Comparison of ENCODE assay signal across 1 cellular context in the genomic region with DNA sequence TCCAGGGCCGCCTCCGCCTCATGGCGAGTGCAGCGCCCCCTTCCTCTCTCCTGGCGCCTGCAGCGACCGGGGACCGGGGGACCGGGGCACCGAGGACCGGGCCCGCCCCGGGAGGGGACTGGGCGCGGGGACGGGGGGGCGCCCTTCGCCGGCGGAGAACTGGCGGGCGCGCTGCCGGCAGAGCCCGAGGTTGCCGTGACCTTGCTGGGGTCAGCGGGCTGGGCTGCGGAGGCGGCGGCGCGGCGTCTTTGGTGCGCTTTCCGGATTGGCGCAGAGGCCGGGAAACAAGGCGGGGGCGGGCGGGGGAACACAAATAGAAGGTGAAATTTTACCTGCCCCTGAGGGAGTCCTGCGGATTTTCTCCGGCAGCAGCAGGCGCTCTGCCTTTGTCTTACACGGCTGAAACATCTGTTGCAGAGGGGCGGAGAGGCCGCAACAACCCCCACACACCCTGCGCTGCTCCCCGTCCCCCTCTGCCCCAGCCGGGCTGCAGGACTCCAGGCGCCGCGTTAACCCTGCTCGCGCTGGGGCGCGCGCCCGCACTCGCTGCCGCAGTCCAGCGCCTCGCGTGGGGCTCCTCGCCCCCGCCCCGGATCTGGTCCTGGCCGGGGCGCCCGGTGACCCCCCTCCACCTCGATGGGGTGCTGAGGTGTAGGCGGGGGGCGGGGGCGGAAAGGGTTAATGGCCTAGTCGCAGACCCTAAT.
TF ChIP-seq lines count a peak whose summit lies in the region.

No MANE protein-coding gene starts in this region.

TF ChIP-seq in endothelial cell of umbilical vein, 7 proteins besides CTCF, POLR2A, EP300 and RAD21:
- TF ChIP-seq JUN (IDR thresholded peaks at IDR 0.05; ENCODE audit: borderline replicate concordance, insufficient read depth, insufficient read length, low read depth) (no peak), POLR2AphosphoS5 (IDR thresholded peaks at IDR 0.05; ENCODE audit: insufficient read depth, low read depth, low read length) (no peak), FOS (IDR thresholded peaks at IDR 0.05; ENCODE audit: borderline replicate concordance, insufficient read depth, low read length) (no peak), EZH2 (IDR thresholded peaks at IDR 0.05; ENCODE audit: borderline replicate concordance, low read depth, low read length, severe bottlenecking) (no peak), GATA2 (IDR thresholded peaks at IDR 0.05; ENCODE audit: insufficient read depth, insufficient read length, low read depth, low read length) (no peak), MAX (IDR thresholded peaks at IDR 0.05; ENCODE audit: insufficient read depth, insufficient read length) (no peak), MYC (IDR thresholded peaks at IDR 0.05; ENCODE audit: low read depth, low read length) (no peak)
